Comparison of ENCODE assay signal across 28 cellular contexts in the genomic region with DNA sequence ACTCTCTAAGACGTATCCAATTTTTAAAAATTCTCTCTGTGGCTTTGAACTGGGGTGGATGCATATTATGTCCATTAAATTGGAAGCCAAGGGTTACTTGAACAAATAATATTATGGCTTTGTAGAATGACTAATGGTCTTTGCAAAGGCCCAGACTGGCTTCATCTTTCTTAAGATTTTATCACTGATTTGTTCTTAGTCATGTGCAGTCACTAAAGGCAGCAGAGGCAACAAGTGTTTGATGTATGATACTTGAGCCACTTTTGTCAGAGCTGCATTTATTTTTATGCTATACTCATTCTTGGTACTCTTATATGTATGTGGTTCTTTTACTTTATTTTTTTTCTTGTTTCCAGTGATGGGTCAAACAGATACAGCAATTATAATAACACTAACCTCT.
DNase-seq lines count a peak whose midpoint lies in the region; ATAC-seq, FAIRE-seq and TF ChIP-seq lines count a peak whose summit lies in the region.
"Had no signal": no experiment of that assay in that cellular context is flagged by ENCODE, and none has a peak within 500 bp of the region (broad histone marks: within the 10 kb centered on the region; RNA-seq: fewer than 3 reads in every experiment).

No MANE protein-coding gene starts in this region.

- CTCF ChIA-PET in IMR-90 (lab: Yijun Ruan, JAX): no interaction called here

- no peak overlapping the region for H3K4ac ChIP-seq in IMR-90 (ENCODE audit: low read depth, low read length)

- H4K20me1 ChIP-seq in IMR-90 (ENCODE audit: insufficient read depth, low read length) (no peaks in the 10 kb centered on the region), astrocyte (ENCODE audit: insufficient read depth, low read length) (no peaks in the 10 kb centered on the region)

- H4K91ac ChIP-seq in IMR-90 (ENCODE audit: insufficient read depth, low read depth, low read length): no peak overlapping the region

- no peak; the same call in 1 of the 2 replicates for ATAC-seq in IMR-90 (ENCODE audit: low read depth)
- ATAC-seq in GM21447 (IDR thresholded peaks at IDR 0.05; ENCODE audit: unreplicated experiment): no peak
- no peak for ATAC-seq in GM21576 (IDR thresholded peaks at IDR 0.05; ENCODE audit: unreplicated experiment)
- ATAC-seq: K562, natural killer cell, Panc1, right lobe of liver had no signal

- H3K27ac Mint-ChIP-seq in astrocyte (ENCODE audit: unreplicated experiment) (no peak overlapping the region), osteocyte (ENCODE audit: unreplicated experiment) (no peak overlapping the region)
- H3K27ac Mint-ChIP-seq: activated CD4-positive, alpha-beta T cell treated with anti-CD3 and anti-CD28 coated beads, Interleukin-2, amount 10 ng/mL, durations not matched to agents 24 days and 14 days; CD14-positive monocyte; mesothelial cell of epicardium; natural killer cell; T-helper 2 cell treated with Interferon-gamma antibody and Interleukin-4, amounts not matched to agents 5 μg/mL and 100 μg/mL, for 36 hours had no signal

- TF ChIP-seq CTCF in IMR-90 (conservative IDR thresholded peaks at IDR 0.05; ENCODE audit: low read depth, low read length): no peak
- TF ChIP-seq CTCF in astrocyte (IDR thresholded peaks at IDR 0.05; ENCODE audit: insufficient read depth, low read depth, low read length): no peak
- TF ChIP-seq CTCF in osteocyte (IDR thresholded peaks at IDR 0.05): no peak
- TF ChIP-seq CTCF in thyroid gland (IDR thresholded peaks at IDR 0.05): no peak

- TF ChIP-seq RAD21 in IMR-90 (IDR thresholded peaks at IDR 0.05; ENCODE audit: low read length): no peak

- FAIRE-seq in astrocyte (lab: Jason Lieb, UNC): no peak
- FAIRE-seq: K562, urothelium cell line had no signal

- no peak overlapping the region for H3K56ac ChIP-seq in IMR-90 (ENCODE audit: extremely low read depth, insufficient read depth, low read length)

- no peaks in the 10 kb centered on the region for H3K27me3 ChIP-seq in IMR-90 (ENCODE audit: control insufficient read depth, insufficient read depth, low read length)
- no peaks in the 10 kb centered on the region for H3K27me3 ChIP-seq in astrocyte (ENCODE audit: insufficient read depth, low read length)
- H3K27me3 ChIP-seq in thyroid gland: no peaks in the 10 kb centered on the region
- H3K27me3 ChIP-seq: esophagus muscularis mucosa, right lobe of liver had no signal

- intact Hi-C loops in IMR-90 (cut with micrococcal nuclease): no loop called here
- intact Hi-C loops in thyroid gland (cut with DNase I): no loop called here

- TF ChIP-seq POLR2A in IMR-90 (IDR thresholded peaks at IDR 0.05; ENCODE audit: low read depth, low read length) (no peak), thyroid gland (IDR thresholded peaks at IDR 0.05) (no peak)

- H3K4me3 Mint-ChIP-seq in astrocyte (ENCODE audit: unreplicated experiment): no peak overlapping the region
- no peak overlapping the region for H3K4me3 Mint-ChIP-seq in osteocyte (ENCODE audit: unreplicated experiment)
- H3K4me3 Mint-ChIP-seq: activated CD4-positive, alpha-beta T cell treated with anti-CD3 and anti-CD28 coated beads, Interleukin-2, amount 10 ng/mL, durations not matched to agents 24 days and 14 days; CD14-positive monocyte; mesothelial cell of epicardium; natural killer cell; T-helper 2 cell treated with Interferon-gamma antibody and Interleukin-4, amounts not matched to agents 5 μg/mL and 100 μg/mL, for 36 hours had no signal

- H3K9me3 Mint-ChIP-seq in astrocyte (ENCODE audit: unreplicated experiment) (no peaks in the 10 kb centered on the region), osteocyte (ENCODE audit: unreplicated experiment) (no peaks in the 10 kb centered on the region)
- H3K9me3 Mint-ChIP-seq: activated CD4-positive, alpha-beta T cell treated with anti-CD3 and anti-CD28 coated beads, Interleukin-2, amount 10 ng/mL, durations not matched to agents 24 days and 14 days; CD14-positive monocyte; mesothelial cell of epicardium; T-helper 2 cell treated with Interferon-gamma antibody and Interleukin-4, amounts not matched to agents 5 μg/mL and 100 μg/mL, for 36 hours had no signal

- no TSS peak for BruUV-seq in IMR-90 (replicated peaks; lab: Mats Ljungman, UMichigan)

- H3K36me3 ChIP-seq in IMR-90 (ENCODE audit: control insufficient read depth, insufficient read depth, low read length) (0 out of 2 replicates have a peak, but pooled peaks cover 2% of the 10 kb centered on the region), astrocyte (ENCODE audit: insufficient read depth, low read length) (no peaks in the 10 kb centered on the region), thyroid gland (no peaks in the 10 kb centered on the region)
- H3K36me3 ChIP-seq: esophagus muscularis mucosa, left ventricle myocardium inferior, right lobe of liver had no signal

- peaks cover 0 to 3% of the 10 kb centered on the region in 2 experiments; a peak in 1 of 4 replicates for H3K79me1 ChIP-seq in IMR-90 (ENCODE audit: low read depth in 1 of 2, low read length in 2 of 2)

- H2BK5ac ChIP-seq in IMR-90 (ENCODE audit: low read depth, low read length, poor library complexity, severe bottlenecking): no peak overlapping the region

- H3K4me2 ChIP-seq in IMR-90 (ENCODE audit: low read depth, low read length) (no peak overlapping the region), astrocyte (ENCODE audit: low read length) (no peak overlapping the region)

- no peaks in the 10 kb centered on the region for H3K79me2 ChIP-seq in astrocyte (ENCODE audit: insufficient read depth, low read length)

- H2AK5ac ChIP-seq in IMR-90 (ENCODE audit: low read depth, low read length): no peak overlapping the region

- peak; percentile 42 for DNase-seq in EL
- peak; percentile 62 for DNase-seq in IMR-90
- DNase-seq in astrocyte (ENCODE audit: low read depth): peak; percentile 75
- peak; percentile 5 for DNase-seq in kidney tubule cell (ENCODE audit: low spot score)
- DNase-seq in osteocyte (ENCODE audit: extremely low spot score, unreplicated experiment): no peak
- DNase-seq in thyroid gland: no peak
- DNase-seq: activated CD4-positive, alpha-beta T cell treated with anti-CD3 and anti-CD28 coated beads, Interleukin-2, amount 10 ng/mL, durations not matched to agents 24 days and 14 days; activated naive CD4-positive, alpha-beta T cell treated with anti-CD3 and anti-CD28 coated beads, Interleukin-2, amount 50 U/mL, for 16 hours; effector memory CD4-positive, alpha-beta T cell; hypothalamus; left ventricle myocardium inferior; natural killer cell; NCI-H146; NCI-H524 treated with DMSO at 0.1 percent for 48 hours; posterior cingulate gyrus; right lobe of liver; stimulated activated CD4-positive, alpha-beta T cell treated with anti-CD3 and anti-CD28 coated beads, Interleukin-4, amount 100 ng/mL, for 4 hours; stimulated activated naive CD4-positive, alpha-beta T cell had no signal

- no peak overlapping the region for H3K23ac ChIP-seq in IMR-90 (ENCODE audit: low read depth, low read length)

- H3K9me1 ChIP-seq in IMR-90 (ENCODE audit: insufficient read depth, low read length): peaks cover 4% of the 10 kb centered on the region

- dilution Hi-C loops in IMR-90 (cut with HindIII; ENCODE audit: low sequenced_read_pairs, unreplicated experiment): no loop called here

- H3K4me1 Mint-ChIP-seq in astrocyte (ENCODE audit: low read depth, unreplicated experiment) (peaks cover 4% of the 10 kb centered on the region), osteocyte (ENCODE audit: unreplicated experiment) (peaks cover 5% of the 10 kb centered on the region)
- H3K4me1 Mint-ChIP-seq: activated CD4-positive, alpha-beta T cell treated with anti-CD3 and anti-CD28 coated beads, Interleukin-2, amount 10 ng/mL, durations not matched to agents 24 days and 14 days; CD14-positive monocyte; natural killer cell had no signal

- no peak overlapping the region for H4K8ac ChIP-seq in IMR-90 (ENCODE audit: low read depth in 2 of 2, low read length in 2 of 2)

- H3K18ac ChIP-seq in IMR-90 (ENCODE audit: low read depth, low read length): no peak overlapping the region

- no peak overlapping the region for H3K4me3 ChIP-seq in IMR-90 (ENCODE audit: insufficient read depth, low read depth, low read length)
- no peak overlapping the region for H3K4me3 ChIP-seq in astrocyte (ENCODE audit: insufficient read depth, low read depth, low read length)
- no peak overlapping the region for H3K4me3 ChIP-seq in thyroid gland (replicated peaks in 1 of 3)
- H3K4me3 ChIP-seq: esophagus muscularis mucosa, K562, left ventricle myocardium inferior, right lobe of liver had no signal

- no CpG with 5 or more reads among the region's 1 CpG for WGBS in IMR-90 (ENCODE audit: extremely low coverage in 2 of 2, insufficient read length in 1 of 2), 2 experiments
- 89 to 92% methylated on average over 1 of the region's 1 CpG for WGBS in thyroid gland, 2 donors

- H4K5ac ChIP-seq in IMR-90 (ENCODE audit: low read depth, low read length): no peak overlapping the region

- H3K14ac ChIP-seq in IMR-90 (replicated peaks; ENCODE audit: low read depth, low read length): no peak overlapping the region

- no peak overlapping the region for H3K9ac ChIP-seq in IMR-90 (ENCODE audit: low read depth, low read length)
- H3K9ac ChIP-seq in astrocyte (ENCODE audit: low read length): no peak overlapping the region

- H3K36me3 Mint-ChIP-seq in astrocyte (ENCODE audit: low read depth, unreplicated experiment): no peaks in the 10 kb centered on the region
- H3K36me3 Mint-ChIP-seq in osteocyte (ENCODE audit: unreplicated experiment): peaks cover 13% of the 10 kb centered on the region
- H3K36me3 Mint-ChIP-seq: CD14-positive monocyte, mesothelial cell of epicardium, natural killer cell had no signal

- no peaks in the 10 kb centered on the region for H3K27me3 Mint-ChIP-seq in astrocyte (ENCODE audit: low read depth, unreplicated experiment)
- no peaks in the 10 kb centered on the region for H3K27me3 Mint-ChIP-seq in osteocyte (ENCODE audit: unreplicated experiment)
- H3K27me3 Mint-ChIP-seq: activated CD4-positive, alpha-beta T cell treated with anti-CD3 and anti-CD28 coated beads, Interleukin-2, amount 10 ng/mL, durations not matched to agents 24 days and 14 days had no signal

- in situ Hi-C loops in IMR-90 (cut with MboI; ENCODE audit: low sequenced_read_pairs): no loop called here

- no peak overlapping the region for H2AFZ ChIP-seq in IMR-90 (replicated peaks; ENCODE audit: low read length, poor library complexity)
- H2AFZ ChIP-seq in astrocyte (ENCODE audit: low read depth, low read length): no peak overlapping the region

- H2BK120ac ChIP-seq in IMR-90 (ENCODE audit: low read depth, low read length): no peak overlapping the region

- no peak overlapping the region for H2BK20ac ChIP-seq in IMR-90 (ENCODE audit: low read depth, low read length)

- H3K27ac ChIP-seq in IMR-90 (ENCODE audit: insufficient read depth, low read length) (no peak overlapping the region), astrocyte (ENCODE audit: low read depth, low read length) (no peak overlapping the region), thyroid gland (no peak overlapping the region)
- H3K27ac ChIP-seq: esophagus muscularis mucosa, left ventricle myocardium inferior, right lobe of liver, VCaP had no signal

- H3K9me3 ChIP-seq in IMR-90 (ENCODE audit: control insufficient read depth, insufficient read depth, low read length): no peaks in the 10 kb centered on the region
- no peaks in the 10 kb centered on the region for H3K9me3 ChIP-seq in astrocyte (ENCODE audit: insufficient read depth, low read depth, low read length)
- no peaks in the 10 kb centered on the region for H3K9me3 ChIP-seq in thyroid gland
- H3K9me3 ChIP-seq: esophagus muscularis mucosa, left ventricle myocardium inferior, right lobe of liver had no signal

- H2AK9ac ChIP-seq in IMR-90 (replicated peaks; ENCODE audit: low read depth, low read length, poor library complexity): no peak overlapping the region

- no peak overlapping the region for H2BK15ac ChIP-seq in IMR-90 (ENCODE audit: low read depth, low read length)

- H3K4me1 ChIP-seq in IMR-90 (ENCODE audit: control insufficient read depth, insufficient read depth, low read length) (no peaks in the 10 kb centered on the region; the same call in 1 of the 2 replicates), astrocyte (ENCODE audit: insufficient read depth, low read length) (no peaks in the 10 kb centered on the region), thyroid gland (no peaks in the 10 kb centered on the region)
- H3K4me1 ChIP-seq: left ventricle myocardium inferior, right lobe of liver had no signal

- POLR2A ChIA-PET in IMR-90 (lab: Charles Lee; ENCODE audit: unreplicated experiment): no interaction called here

Comparison
In these comparisons a context has a peak if more than half of its experiments do, and no peak if none do; other contexts are left out.
1. DNase-seq: peak in EL (single experiment), IMR-90 (single experiment), astrocyte (single experiment) and kidney tubule cell (single experiment); none in osteocyte (single experiment) and thyroid gland (0 of 2).